ENCODE assay signal across 15 cellular contexts in the genomic region with DNA sequence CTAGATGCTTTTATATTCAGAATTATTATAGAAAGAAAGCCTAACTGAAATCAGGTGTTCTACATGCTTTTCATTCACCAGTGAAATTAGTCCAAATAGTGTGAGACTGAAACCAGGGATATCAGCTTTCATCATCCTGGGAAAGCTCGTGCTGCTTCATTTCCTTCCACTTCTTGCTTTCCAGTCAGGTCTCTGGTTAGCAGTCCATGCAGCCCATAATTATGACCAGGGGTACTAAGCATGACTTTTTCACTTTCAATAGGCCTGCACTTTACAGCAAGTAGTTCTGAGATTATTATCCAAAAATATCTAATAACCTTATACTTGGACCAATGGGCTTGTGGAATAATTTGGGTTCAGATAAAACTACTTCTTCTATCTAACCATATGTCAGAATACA.
"Had no signal": no experiment of that assay in that cellular context is flagged by ENCODE, and none has a peak within 500 bp of the region (broad histone marks: within the 10 kb centered on the region; RNA-seq: fewer than 3 reads in every experiment).

No MANE protein-coding gene starts in this region.

- H3K27me3 ChIP-seq: suprapubic skin, upper lobe of left lung had no signal

- H3K9ac ChIP-seq: parathyroid adenoma had no signal

- H2AFZ ChIP-seq: parathyroid adenoma had no signal

- H3K36me3 ChIP-seq: suprapubic skin, upper lobe of left lung had no signal

- H3K27me3 Mint-ChIP-seq: activated CD4-positive, alpha-beta memory T cell treated with anti-CD3 and anti-CD28 coated beads, Interleukin-2, amount 10 ng/mL, durations not matched to agents 7 days and 5 days; activated CD4-positive, alpha-beta T cell treated with anti-CD3 and anti-CD28 coated beads for 36 hours; activated naive CD8-positive, alpha-beta T cell had no signal

- H3K9me3 ChIP-seq: suprapubic skin, upper lobe of left lung had no signal

- H3K79me2 ChIP-seq: parathyroid adenoma had no signal

- H3K9me3 Mint-ChIP-seq: activated CD4-positive, alpha-beta memory T cell treated with anti-CD3 and anti-CD28 coated beads, Interleukin-2, amount 10 ng/mL, durations not matched to agents 7 days and 5 days had no signal

- H3K27ac ChIP-seq: parathyroid adenoma, suprapubic skin, upper lobe of left lung had no signal

- H3K4me1 Mint-ChIP-seq: activated CD4-positive, alpha-beta memory T cell treated with anti-CD3 and anti-CD28 coated beads, Interleukin-2, amount 10 ng/mL, durations not matched to agents 7 days and 5 days; activated CD4-positive, alpha-beta T cell treated with anti-CD3 and anti-CD28 coated beads for 36 hours had no signal

- H3K36me3 Mint-ChIP-seq: activated naive CD8-positive, alpha-beta T cell had no signal

- H3K27ac Mint-ChIP-seq: activated CD4-positive, alpha-beta memory T cell treated with anti-CD3 and anti-CD28 coated beads, Interleukin-2, amount 10 ng/mL, durations not matched to agents 7 days and 5 days; activated CD4-positive, alpha-beta T cell treated with anti-CD3 and anti-CD28 coated beads for 36 hours; activated naive CD8-positive, alpha-beta T cell had no signal

- ATAC-seq: activated CD4-positive, alpha-beta T cell treated with anti-CD3 and anti-CD28 coated beads for 36 hours; stimulated activated naive CD8-positive, alpha-beta T cell treated with anti-CD3 and anti-CD28 coated beads, Interleukin-15, Interleukin-2, amounts not matched to agents 100 U/mL and 50 U/mL, for 24 hours had no signal

- H3K4me3 ChIP-seq: suprapubic skin, upper lobe of left lung had no signal

- H3K4me1 ChIP-seq: parathyroid adenoma, suprapubic skin, upper lobe of left lung had no signal

- DNase-seq: activated CD4-positive, alpha-beta memory T cell treated with anti-CD3 and anti-CD28 coated beads, Interleukin-2, amount 10 ng/mL, durations not matched to agents 7 days and 5 days; activated CD4-positive, alpha-beta T cell treated with anti-CD3 and anti-CD28 coated beads for 36 hours; activated gamma-delta T cell; activated T-cell treated with anti-CD3 and anti-CD28 coated beads, Interleukin-2, amount 50 U/mL, for 48 hours; cerebellar nuclear complex; dermis blood vessel endothelial cell; hypothalamus; kidney glomerular epithelial cell; stimulated activated CD4-positive, alpha-beta T cell treated with anti-CD3 and anti-CD28 coated beads, Interleukin-4, amount 100 ng/mL, for 1 hour; stimulated activated CD8-positive, alpha-beta memory T cell treated with anti-CD3 and anti-CD28 coated beads, Interleukin-4, amount 100 ng/mL, for 48 hours; stimulated activated naive CD8-positive, alpha-beta T cell treated with anti-CD3 and anti-CD28 coated beads, Interleukin-15, Interleukin-2, amounts not matched to agents 100 U/mL and 50 U/mL, for 24 hours; upper lobe of left lung had no signal

- H3K4me3 Mint-ChIP-seq: activated CD4-positive, alpha-beta memory T cell treated with anti-CD3 and anti-CD28 coated beads, Interleukin-2, amount 10 ng/mL, durations not matched to agents 7 days and 5 days; activated CD4-positive, alpha-beta T cell treated with anti-CD3 and anti-CD28 coated beads for 36 hours; activated naive CD8-positive, alpha-beta T cell had no signal
